ENCODE assay signal across 8 cellular contexts in genomic region chr1:43073490-43074230, GRCh38.
DNase-seq lines count a peak whose midpoint lies in the region; ATAC-seq, FAIRE-seq and TF ChIP-seq lines count a peak whose summit lies in the region.

No MANE protein-coding gene starts in this region.

- H3K9me3 Mint-ChIP-seq in WTC11, result 0 out of 2 replicates have a peak, but pooled peaks cover 3% of the 10 kb centered on the region

- no peak overlapping the region for H3K4me3 Mint-ChIP-seq in WTC11

- peaks cover 50% of the 10 kb centered on the region for H3K4me1 Mint-ChIP-seq in WTC11

- POLR2A ChIA-PET in WTC11 (lab: Charles Lee), result interaction anchor here (0.6 to 3.5 kb wide), 7 partner anchors 114 to 196 kb away, joined by 3 to 17 read pairs (median 4); no protein-coding TSS in a partner anchor

- peaks cover 4% of the 10 kb centered on the region for H3K27me3 Mint-ChIP-seq in WTC11 (ENCODE audit: low read depth)

- peak; percentile 73 for ATAC-seq in WTC11
- no peak for ATAC-seq in GM19397 (IDR thresholded peaks at IDR 0.05; ENCODE audit: unreplicated experiment)

- DNase-seq in AG08395 (ENCODE audit: low spot score), result peak; percentile 86
- DNase-seq in GM20000 (ENCODE audit: low spot score), result peak; percentile 83
- DNase-seq in NCI-H2227 (lab: John Stamatoyannopoulos, UW; ENCODE audit: unreplicated experiment), result peak; percentile 83
- DNase-seq in WTC11 (ENCODE audit: low spot score), result peak; percentile 79
- DNase-seq in bronchial epithelial cell (ENCODE audit: low read depth), result peak; percentile 63
- peak; percentile 84 for DNase-seq in islet precursor cell
- peak; percentile 44 to 66 (median 49) for DNase-seq in stimulated activated CD4-positive, alpha-beta T cell treated with anti-CD3 and anti-CD28 coated beads, Interleukin-1b, Interleukin-23, amount 100 ng/mL, for 24 hours (ENCODE audit: low read depth in 4 of 4, low spot score in 1 of 4)

- H3K36me3 ChIP-seq in bronchial epithelial cell (ENCODE audit: control insufficient read depth, insufficient read depth, low read length), result no peaks in the 10 kb centered on the region

- no peak overlapping the region for H3K4me3 ChIP-seq in bronchial epithelial cell (ENCODE audit: low read depth, low read length)

- no peaks in the 10 kb centered on the region for H3K36me3 Mint-ChIP-seq in WTC11

- peak; percentile 92 for FAIRE-seq in bronchial epithelial cell (lab: Jason Lieb, UNC)

- H3K27ac Mint-ChIP-seq in WTC11, result peak overlapping the region; percentile 92; the same call in 1 of the 2 replicates

- no peaks in the 10 kb centered on the region for H3K27me3 ChIP-seq in bronchial epithelial cell (ENCODE audit: control insufficient read depth, insufficient read depth, low read length)

- TF ChIP-seq CTCF in GM20000 (IDR thresholded peaks at IDR 0.05; ENCODE audit: extremely low read depth, missing control alignments) (peak; percentile 85), WTC11 (IDR thresholded peaks at IDR 0.05) (peak; percentile 96), bronchial epithelial cell (IDR thresholded peaks at IDR 0.05; ENCODE audit: insufficient read depth, low read length, severe bottlenecking) (peak; percentile 81)

- CTCF ChIA-PET in WTC11 (lab: Charles Lee), result interaction anchor here (0.6 to 8.8 kb wide), 102 partner anchors 8 to 577 kb away, joined by 3 to 409 read pairs (median 5); partner anchors contain the start of genes C1orf50, CFAP57, CLDN19 and EBNA1BP2

TF ChIP-seq in WTC11, 78 proteins besides CTCF, POLR2A, EP300 and RAD21:
- TF ChIP-seq TEAD1 (CRISPR knock-in tag; IDR thresholded peaks at IDR 0.05), result 0 out of 2 replicates have a peak, but pooled peaks have one; percentile 13
- TF ChIP-seq ZNF423 (CRISPR knock-in tag; IDR thresholded peaks at IDR 0.05), result no peak
